Comparison of ENCODE assay signal across 24 cellular contexts in the genomic region with DNA sequence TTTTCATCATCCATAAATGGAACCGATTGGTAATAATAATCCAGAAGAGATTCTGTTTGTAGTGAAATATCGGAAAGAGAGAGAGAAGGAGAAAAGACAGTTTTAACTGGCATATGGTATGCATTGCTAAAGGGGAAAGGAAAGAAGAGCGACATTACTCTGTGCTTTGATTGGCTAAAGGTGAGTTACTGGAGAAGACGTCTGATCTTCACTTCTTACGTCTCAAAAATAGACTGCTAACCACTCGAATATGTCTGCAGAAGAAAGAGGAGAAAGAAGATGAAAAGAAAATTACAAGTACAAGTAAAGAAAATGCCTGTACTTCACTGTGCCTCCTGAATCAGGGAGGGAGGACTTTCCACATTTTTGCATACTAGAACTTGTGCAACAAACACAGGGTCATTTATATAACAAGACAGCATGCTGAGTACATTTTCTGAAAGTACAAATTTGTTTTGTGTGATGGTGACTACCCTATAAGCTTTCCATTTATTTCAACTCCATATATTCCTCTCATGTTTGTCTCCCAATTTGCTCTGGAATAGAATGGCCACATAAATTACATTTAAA.
DNase-seq lines count a peak whose midpoint lies in the region.
"Had no signal": no experiment of that assay in that cellular context is flagged by ENCODE, and none has a peak within 500 bp of the region (broad histone marks: within the 10 kb centered on the region; RNA-seq: fewer than 3 reads in every experiment).

No MANE protein-coding gene starts in this region.

- no peak overlapping the region for H3K27ac ChIP-seq in substantia nigra (ENCODE audit: low read depth, low read length, poor library complexity, severe bottlenecking)
- H3K27ac ChIP-seq: adrenal gland, esophagus squamous epithelium, KMS-11, tibial nerve had no signal

- DNase-seq in AG20443 (ENCODE audit: low spot score) (peak; percentile 26), GM03348 (ENCODE audit: low spot score) (peak; percentile 17), NCI-H748 treated with DMSO at 0.1 percent for 48 hours (lab: John Stamatoyannopoulos, UW) (peak; percentile 74), fibroblast of peridontal ligament (ENCODE audit: extremely low read depth) (peak; percentile 25), dedifferentiated amniotic fluid mesenchymal stem cell (ENCODE audit: extremely low spot score) (no peak), NCI-H345 treated with DMSO at 0.1 percent for 48 hours (lab: John Stamatoyannopoulos, UW; ENCODE audit: unreplicated experiment) (no peak), substantia nigra (lab: John Stamatoyannopoulos, UW) (no peak)
- DNase-seq: activated CD4-positive, alpha-beta T cell treated with anti-CD3 and anti-CD28 coated beads, Interleukin-2, amount 50 U/mL, for 48 hours; activated CD4-positive, CD25-positive, alpha-beta regulatory T cell treated with anti-CD3 and anti-CD28 coated beads, Interleukin-2, amount 50 U/mL, for 72 hours; activated naive CD4-positive, alpha-beta T cell; activated T-cell treated with anti-CD3 and anti-CD28 coated beads, Interleukin-2, amount 50 U/mL, for 48 hours; adrenal gland; C1 segment of cervical spinal cord; cerebellar nuclear complex; DMS79 treated with DMSO at 0.1 percent for 48 hours; esophagus squamous epithelium; GF-D8; NCI-H446 treated with DMSO at 0.1 percent for 48 hours; nephron progenitor cell; Right ventricle myocardium superior; stimulated activated CD4-positive, alpha-beta T cell treated with anti-CD3 and anti-CD28 coated beads, Interleukin-15, amount 100 ng/mL, for 24 hours; stimulated activated CD4-positive, alpha-beta T cell treated with anti-CD3 and anti-CD28 coated beads, Interleukin-4, amount 100 ng/mL, for 4 hours had no signal

Comparison
In these comparisons a context has a peak if more than half of its experiments do, and no peak if none do; other contexts are left out.
1. DNase-seq: peak in AG20443 (single experiment), GM03348 (single experiment), NCI-H748 treated with DMSO at 0.1 percent for 48 hours (single experiment) and fibroblast of peridontal ligament (single experiment); none in dedifferentiated amniotic fluid mesenchymal stem cell (single experiment), NCI-H345 treated with DMSO at 0.1 percent for 48 hours (single experiment) and substantia nigra (0 of 49).